ENCODE assay signal across 8 cellular contexts in the genomic region with DNA sequence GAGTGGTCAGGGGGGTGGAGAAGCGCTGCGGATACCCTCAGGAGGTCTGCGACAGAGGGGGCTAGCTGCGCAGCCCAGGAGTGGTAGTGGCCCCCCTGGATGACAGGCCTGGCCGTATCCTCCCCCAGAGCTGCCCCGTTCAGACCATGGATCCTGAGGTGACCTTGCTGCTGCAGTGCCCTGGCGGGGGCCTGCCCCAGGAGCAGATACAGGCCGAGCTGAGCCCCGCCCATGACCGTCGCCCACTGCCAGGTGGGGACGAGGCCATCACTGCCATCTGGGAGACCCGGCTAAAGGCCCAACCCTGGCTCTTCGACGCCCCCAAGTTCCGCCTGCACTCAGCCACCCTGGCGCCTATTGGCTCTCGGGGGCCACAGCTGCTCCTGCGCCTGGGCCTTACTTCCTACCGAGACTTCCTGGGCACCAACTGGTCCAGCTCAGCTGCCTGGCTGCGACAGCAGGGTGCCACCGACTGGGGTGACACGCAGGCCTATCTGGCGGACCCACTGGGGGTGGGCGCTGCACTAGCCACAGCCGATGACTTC. TPM values are rescaled to one million over a fixed set of nuclear protein-coding genes. Genes with fewer than 3 reads are reported as not detected.
DNase-seq lines count a peak whose midpoint lies in the region; ATAC-seq, FAIRE-seq and TF ChIP-seq lines count a peak whose summit lies in the region.

No MANE protein-coding gene starts in this region.

- CTCF ChIA-PET in activated CD4-positive, alpha-beta T cell treated with anti-CD3 and anti-CD28 coated beads, Interleukin-2, amount 10 ng/mL, durations not matched to agents 7 days and 5 days (lab: Charles Lee), result interaction anchor here (0.7 to 9.2 kb wide), 9 partner anchors 11 to 78 kb away, joined by 3 to 94 read pairs (median 7); partner anchors contain the start of genes FERMT3 and PLCB3

- POLR2A ChIA-PET in activated CD4-positive, alpha-beta T cell treated with anti-CD3 and anti-CD28 coated beads, Interleukin-2, amount 10 ng/mL, durations not matched to agents 7 days and 5 days (lab: Charles Lee), result interaction anchor here (0.6 to 1.0 kb wide), 2 partner anchors 15 to 78 kb away, joined by 3 read pairs; no protein-coding TSS in a partner anchor

- no peaks in the 10 kb centered on the region for H3K9me3 ChIP-seq in BLaER1
- no peaks in the 10 kb centered on the region for H3K9me3 ChIP-seq in endodermal cell (ENCODE audit: control insufficient read depth, low read length)
- H3K9me3 ChIP-seq in muscle layer of duodenum (ENCODE audit: control insufficient read depth in 1 of 2, low read length in 2 of 2), result no peaks in the 10 kb centered on the region

- no peak for FAIRE-seq in urothelium cell line (lab: Jason Lieb, UNC)

- no peaks in the 10 kb centered on the region for H3K9me3 Mint-ChIP-seq in activated CD4-positive, alpha-beta T cell treated with anti-CD3 and anti-CD28 coated beads, Interleukin-2, amount 10 ng/mL, durations not matched to agents 7 days and 5 days
- no peaks in the 10 kb centered on the region for H3K9me3 Mint-ChIP-seq in endodermal cell

- H3K36me3 Mint-ChIP-seq in activated CD4-positive, alpha-beta T cell treated with anti-CD3 and anti-CD28 coated beads, Interleukin-2, amount 10 ng/mL, durations not matched to agents 7 days and 5 days (ENCODE audit: low read depth), result peaks cover 5% of the 10 kb centered on the region
- no peaks in the 10 kb centered on the region for H3K36me3 Mint-ChIP-seq in endodermal cell (ENCODE audit: low read depth)

- H3K4me2 ChIP-seq in BLaER1, result peak overlapping the region; percentile 99

- H3K27ac ChIP-seq in BLaER1, result peak overlapping the region; percentile 95
- H3K27ac ChIP-seq in endodermal cell (ENCODE audit: low read depth, low read length), result no peak overlapping the region
- peak overlapping the region; percentile 90 for H3K27ac ChIP-seq in muscle layer of duodenum (ENCODE audit: low read length)

- H3K36me3 ChIP-seq in BLaER1, result peaks cover 34% of the 10 kb centered on the region
- H3K36me3 ChIP-seq in endodermal cell (ENCODE audit: control insufficient read depth, insufficient read depth, low read length), result no peaks in the 10 kb centered on the region
- no peaks in the 10 kb centered on the region for H3K36me3 ChIP-seq in muscle layer of duodenum (ENCODE audit: control insufficient read depth in 1 of 2, insufficient read depth in 2 of 2, low read length in 2 of 2)

- H3K27me3 ChIP-seq in BLaER1 (no peaks in the 10 kb centered on the region), endodermal cell (ENCODE audit: control insufficient read depth, insufficient read depth, low read length, poor library complexity, severe bottlenecking) (no peaks in the 10 kb centered on the region), muscle layer of duodenum (ENCODE audit: low read depth, low read length) (no peaks in the 10 kb centered on the region)

- H3K4me3 Mint-ChIP-seq in activated CD4-positive, alpha-beta T cell treated with anti-CD3 and anti-CD28 coated beads, Interleukin-2, amount 10 ng/mL, durations not matched to agents 7 days and 5 days, result peak overlapping the region; percentile 86
- H3K4me3 Mint-ChIP-seq in endodermal cell, result peak overlapping the region; percentile 74

- H3K9ac ChIP-seq in BLaER1 (peak overlapping the region; percentile 89), endodermal cell (ENCODE audit: extremely low read depth, low read length, poor library complexity, severe bottlenecking) (peak overlapping the region; percentile 57)

- peaks cover 43% of the 10 kb centered on the region for H3K4me1 Mint-ChIP-seq in activated CD4-positive, alpha-beta T cell treated with anti-CD3 and anti-CD28 coated beads, Interleukin-2, amount 10 ng/mL, durations not matched to agents 7 days and 5 days
- H3K4me1 Mint-ChIP-seq in endodermal cell, result peaks cover 13% of the 10 kb centered on the region

- no peak for TF ChIP-seq CTCF in endodermal cell (conservative IDR thresholded peaks at IDR 0.05)

- peak; percentile 38 for DNase-seq in NCI-H2029 treated with DMSO at 0.1 percent for 48 hours (lab: John Stamatoyannopoulos, UW)
- peak; percentile 73 for DNase-seq in activated CD4-positive, alpha-beta T cell treated with anti-CD3 and anti-CD28 coated beads, Interleukin-2, amount 10 ng/mL, durations not matched to agents 7 days and 5 days
- peak; percentile 76 for DNase-seq in endodermal cell
- peak; percentile 45 for DNase-seq in urothelium cell line (ENCODE audit: low spot score)
- no peak for DNase-seq in A172 (ENCODE audit: low spot score)

- H3K27ac Mint-ChIP-seq in activated CD4-positive, alpha-beta T cell treated with anti-CD3 and anti-CD28 coated beads, Interleukin-2, amount 10 ng/mL, durations not matched to agents 7 days and 5 days, result peak overlapping the region; percentile 87
- no peak overlapping the region for H3K27ac Mint-ChIP-seq in endodermal cell

- no peaks in the 10 kb centered on the region for H3K27me3 Mint-ChIP-seq in activated CD4-positive, alpha-beta T cell treated with anti-CD3 and anti-CD28 coated beads, Interleukin-2, amount 10 ng/mL, durations not matched to agents 7 days and 5 days
- peaks cover 2% of the 10 kb centered on the region for H3K27me3 Mint-ChIP-seq in endodermal cell (ENCODE audit: insufficient read depth)

- H3K4me3 ChIP-seq in BLaER1 (peak overlapping the region; percentile 79), endodermal cell (ENCODE audit: low read length) (peak overlapping the region; percentile 92), muscle layer of duodenum (ENCODE audit: low read depth in 1 of 2, low read length in 2 of 2) (peak overlapping the region; percentile 76 to 84)

- H3K4me1 ChIP-seq in BLaER1 (peaks cover 74% of the 10 kb centered on the region), endodermal cell (ENCODE audit: control insufficient read depth, insufficient read depth, low read length) (peaks cover 4% of the 10 kb centered on the region), muscle layer of duodenum (ENCODE audit: control insufficient read depth in 1 of 2, insufficient read depth in 2 of 2, low read length in 2 of 2) (peaks cover 7 to 31% of the 10 kb centered on the region in 2 donors)

- WGBS in endodermal cell (ENCODE audit: insufficient coverage in 1 of 2, insufficient read length in 1 of 2), 2 experiments, result 15 to 39% methylated on average over 11 to 26 of the region's 26 CpGs

- ATAC-seq in GM21381 (IDR thresholded peaks at IDR 0.05; ENCODE audit: unreplicated experiment), result peak; percentile 24

- peaks cover 28% of the 10 kb centered on the region for H4K20me1 ChIP-seq in BLaER1

RNA-seq across cellular contexts. Expression of gene NUDT22, which starts 0.5 kb away (rescaled TPM):
- 10 to 100 TPM; 70.2 to 82.1 TPM for total RNA-seq in activated CD4-positive, alpha-beta T cell treated with anti-CD3 and anti-CD28 coated beads, Interleukin-2, amount 10 ng/mL, durations not matched to agents 7 days and 5 days
- total RNA-seq in endodermal cell, result 10 to 100 TPM; 54.4 to 55.9 TPM
- 25.3 TPM for polyA plus RNA-seq in endodermal cell (2013, experiment 1 of 2)
- 25.5 TPM for polyA plus RNA-seq in endodermal cell (2013, experiment 2 of 2)
- 49.3 and 71.5 TPM in 2 replicates for total RNA-seq in A172 (2014; rRNA removed; shearing (Covaris generic))

RNA-seq across cellular contexts. Expression of gene TRPT1, which starts 0.6 kb away (rescaled TPM):
- total RNA-seq in activated CD4-positive, alpha-beta T cell treated with anti-CD3 and anti-CD28 coated beads, Interleukin-2, amount 10 ng/mL, durations not matched to agents 7 days and 5 days, result 10 to 100 TPM; 20.0 to 26.5 TPM
- 10 to 100 TPM; 45.6 to 60.4 TPM for total RNA-seq in endodermal cell
- polyA plus RNA-seq in endodermal cell (2013, experiment 1 of 2), result 62.9 TPM
- 57.2 TPM for polyA plus RNA-seq in endodermal cell (2013, experiment 2 of 2)
- total RNA-seq in A172 (2014; rRNA removed; shearing (Covaris generic)), result 33.8 and 47.3 TPM in 2 replicates

RNA-seq across cellular contexts. Expression of gene DNAJC4, which starts 3.8 kb away (rescaled TPM):
- 10 to 100 TPM; 39.5 to 40.5 TPM for total RNA-seq in activated CD4-positive, alpha-beta T cell treated with anti-CD3 and anti-CD28 coated beads, Interleukin-2, amount 10 ng/mL, durations not matched to agents 7 days and 5 days
- 10 to 100 TPM; 20.3 to 22.9 TPM for total RNA-seq in endodermal cell
- 47.3 TPM for polyA plus RNA-seq in endodermal cell (2013, experiment 1 of 2)
- 47.4 TPM for polyA plus RNA-seq in endodermal cell (2013, experiment 2 of 2)
- 3.0 and 12.0 TPM in 2 replicates for total RNA-seq in A172 (2014; rRNA removed; shearing (Covaris generic))

RNA-seq across cellular contexts. Expression of gene VEGFB, which starts 7.8 kb away (rescaled TPM):
- 10 to 100 TPM; 51.1 to 60.3 TPM for total RNA-seq in activated CD4-positive, alpha-beta T cell treated with anti-CD3 and anti-CD28 coated beads, Interleukin-2, amount 10 ng/mL, durations not matched to agents 7 days and 5 days
- total RNA-seq in endodermal cell, result 10 to 100 TPM; 58.9 to 78.4 TPM
- polyA plus RNA-seq in endodermal cell (2013, experiment 1 of 2), result 54.9 TPM
- polyA plus RNA-seq in endodermal cell (2013, experiment 2 of 2), result 58.4 TPM
- total RNA-seq in A172 (2014; rRNA removed; shearing (Covaris generic)), result 24.4 and 33.0 TPM in 2 replicates

RNA-seq across cellular contexts. Expression of gene FKBP2, which starts 14.3 kb away (rescaled TPM):
- total RNA-seq in activated CD4-positive, alpha-beta T cell treated with anti-CD3 and anti-CD28 coated beads, Interleukin-2, amount 10 ng/mL, durations not matched to agents 7 days and 5 days, result 10 to 100 TPM; 21.9 to 24.8 TPM
- 10 to 100 TPM; 44.6 to 53.7 TPM for total RNA-seq in endodermal cell
- 64.6 TPM for polyA plus RNA-seq in endodermal cell (2013, experiment 1 of 2)
- 54.0 TPM for polyA plus RNA-seq in endodermal cell (2013, experiment 2 of 2)
- 40.5 and 55.9 TPM in 2 replicates for total RNA-seq in A172 (2014; rRNA removed; shearing (Covaris generic))
